ENCODE assay signal across 8 cellular contexts in genomic region chr10:95230677-95231586, GRCh38. TPM values are rescaled to one million over a fixed set of nuclear protein-coding genes. Genes with fewer than 3 reads are reported as not detected.
DNase-seq lines count a peak whose midpoint lies in the region; ATAC-seq and TF ChIP-seq lines count a peak whose summit lies in the region.
"Not testable (repeated sequence)": the region's sequence is repeated elsewhere in the genome, so short reads cannot be mapped to it uniquely, and the experiment has no call there.

No MANE protein-coding gene starts in this region.

- POLR2A ChIA-PET in activated CD4-positive, alpha-beta T cell treated with anti-CD3 and anti-CD28 coated beads for 36 hours (lab: Charles Lee), result not testable (repeated sequence)

- CTCF ChIA-PET in activated CD4-positive, alpha-beta T cell treated with anti-CD3 and anti-CD28 coated beads for 36 hours (lab: Charles Lee), result interaction anchor here (0.6 to 1.3 kb wide), 4 partner anchors 12 to 131 kb away, joined by 3 read pairs; no protein-coding TSS in a partner anchor

- peaks cover 8 to 32% of the 10 kb centered on the region in 2 donors for H3K36me3 ChIP-seq in ascending aorta
- peaks cover 28% of the 10 kb centered on the region for H3K36me3 ChIP-seq in upper lobe of right lung

- TF ChIP-seq POLR2A in GM18526 (IDR thresholded peaks at IDR 0.05; ENCODE audit: extremely low read depth, insufficient read length), result peak; percentile 47

- DNase-seq in activated CD4-positive, alpha-beta T cell treated with anti-CD3 and anti-CD28 coated beads for 36 hours, result peak; percentile 72
- DNase-seq in ascending aorta (ENCODE audit: low spot score in 2 of 2); fibroblast of villous mesenchyme (ENCODE audit: low read depth): not testable (repeated sequence)
- DNase-seq in mesothelial cell of epicardium (ENCODE audit: low spot score in 2 of 2, unreplicated experiment in 2 of 2), result peak; percentile 30 to 71
- peak in 2 of 3 donors; percentile 11 to 32 for DNase-seq in stimulated activated CD4-positive, alpha-beta T cell treated with anti-CD3 and anti-CD28 coated beads, Interleukin-12 subunit alpha, Interleukin-12 subunit beta, amount 100 ng/mL, for 48 hours (ENCODE audit: low read depth in 2 of 3, low spot score in 1 of 3)
- peak; percentile 81 for DNase-seq in upper lobe of right lung

- not testable (repeated sequence) for TF ChIP-seq CTCF in ascending aorta (IDR thresholded peaks at IDR 0.05); fibroblast of villous mesenchyme (IDR thresholded peaks at IDR 0.05; ENCODE audit: insufficient read depth, low read depth, low read length); mesothelial cell of epicardium (IDR thresholded peaks at IDR 0.05; ENCODE audit: unreplicated experiment); upper lobe of right lung (IDR thresholded peaks at IDR 0.05)

- peak overlapping the region; percentile 65 for H3K4me3 Mint-ChIP-seq in activated CD4-positive, alpha-beta T cell treated with anti-CD3 and anti-CD28 coated beads for 36 hours
- peak overlapping the region; percentile 93 for H3K4me3 Mint-ChIP-seq in mesothelial cell of epicardium

- H3K9me3 ChIP-seq in ascending aorta, upper lobe of right lung: not testable (repeated sequence)

- peaks cover 27% of the 10 kb centered on the region for H3K27me3 Mint-ChIP-seq in activated CD4-positive, alpha-beta T cell treated with anti-CD3 and anti-CD28 coated beads for 36 hours
- not testable (repeated sequence) for H3K27me3 Mint-ChIP-seq in mesothelial cell of epicardium (ENCODE audit: low read depth)

- H3K9me3 Mint-ChIP-seq in activated CD4-positive, alpha-beta T cell treated with anti-CD3 and anti-CD28 coated beads for 36 hours (ENCODE audit: low read depth); mesothelial cell of epicardium: not testable (repeated sequence)

- H3K4me1 ChIP-seq in ascending aorta, upper lobe of right lung: not testable (repeated sequence)

- intact Hi-C loops in activated CD4-positive, alpha-beta T cell treated with anti-CD3 and anti-CD28 coated beads for 36 hours (cut with DNase I, micrococcal nuclease), result loop anchor here (10.0 kb wide), 2 partner anchors 686 to 1114 kb away; partner anchors contain the start of gene HELLS (in 1 of the 2)
- intact Hi-C loops in ascending aorta (cut with DNase I); upper lobe of right lung (cut with DNase I): not testable (repeated sequence)

- peak overlapping the region; percentile 14 to 60 for H3K4me3 ChIP-seq in ascending aorta
- H3K4me3 ChIP-seq in fibroblast of villous mesenchyme (ENCODE audit: low read depth, low read length), result peak overlapping the region; percentile 5
- H3K4me3 ChIP-seq in upper lobe of right lung, result peak overlapping the region; percentile 54

- not testable (repeated sequence) for H3K36me3 Mint-ChIP-seq in activated CD4-positive, alpha-beta T cell treated with anti-CD3 and anti-CD28 coated beads for 36 hours (ENCODE audit: low read depth); mesothelial cell of epicardium

- not testable (repeated sequence) for H3K27ac ChIP-seq in ascending aorta, upper lobe of right lung

- peak overlapping the region; percentile 82 for H3K27ac Mint-ChIP-seq in activated CD4-positive, alpha-beta T cell treated with anti-CD3 and anti-CD28 coated beads for 36 hours
- H3K27ac Mint-ChIP-seq in mesothelial cell of epicardium, result peak overlapping the region; percentile 94

- ATAC-seq in HG03354 (IDR thresholded peaks at IDR 0.05; ENCODE audit: poor library complexity, severe bottlenecking, unreplicated experiment) (peak; percentile 77), upper lobe of right lung (peak; percentile 77)
- peak; percentile 68 for ATAC-seq in activated CD4-positive, alpha-beta T cell treated with anti-CD3 and anti-CD28 coated beads for 36 hours

- not testable (repeated sequence) for H3K27me3 ChIP-seq in ascending aorta, upper lobe of right lung

- peaks cover 22% of the 10 kb centered on the region for H3K4me1 Mint-ChIP-seq in activated CD4-positive, alpha-beta T cell treated with anti-CD3 and anti-CD28 coated beads for 36 hours
- H3K4me1 Mint-ChIP-seq in mesothelial cell of epicardium, result peaks cover 21% of the 10 kb centered on the region

RNA-seq across cellular contexts. Expression of gene ACSM6, which starts 36.9 kb away (rescaled TPM):
- total RNA-seq in activated CD4-positive, alpha-beta T cell treated with anti-CD3 and anti-CD28 coated beads for 36 hours, result not detected
- total RNA-seq in ascending aorta (not detected), fibroblast of villous mesenchyme (not detected in 2 replicates), mesothelial cell of epicardium (not detected in 3 replicates), upper lobe of right lung (not detected)

RNA-seq across cellular contexts. Expression of gene PDLIM1, which starts 59.9 kb away (rescaled TPM):
- total RNA-seq in activated CD4-positive, alpha-beta T cell treated with anti-CD3 and anti-CD28 coated beads for 36 hours, result under 1 TPM; 0.34 to 0.53 TPM
- 191 TPM for total RNA-seq in ascending aorta
- total RNA-seq in fibroblast of villous mesenchyme, result 65.7 and 75.6 TPM in 2 replicates
- total RNA-seq in mesothelial cell of epicardium, result 121 to 131 TPM (median 122 TPM) in 3 replicates
- 190 TPM for total RNA-seq in upper lobe of right lung

Comparison
In these comparisons a context has a peak if more than half of its experiments do, and no peak if none do; other contexts are left out.
1. RNA of gene PDLIM1, which starts 59.9 kb away (total RNA-seq): 191 TPM in ascending aorta (single experiment), 190 TPM in upper lobe of right lung (single experiment), 121 to 131 TPM in mesothelial cell of epicardium and 65.7 to 75.6 TPM in fibroblast of villous mesenchyme; 0.34 to 0.53 TPM in activated CD4-positive, alpha-beta T cell treated with anti-CD3 and anti-CD28 coated beads for 36 hours; every median in the first group is over 10 times any median in the second.
2. Peak in every context shown above with its lines, with median percentiles within 50 percentile points of each other: ATAC-seq and H3K4me3 ChIP-seq.